In genomic region chr1:67735806-67736627, GRCh38 we compare ENCODE assay signal across 8 cellular contexts. TPM values are rescaled to one million over a fixed set of nuclear protein-coding genes. Genes with fewer than 3 reads are reported as not detected.
DNase-seq lines count a peak whose midpoint lies in the region; ATAC-seq, FAIRE-seq and TF ChIP-seq lines count a peak whose summit lies in the region.

No MANE protein-coding gene starts in this region.

- no peak for TF ChIP-seq CTCF in AG09309 (IDR thresholded peaks at IDR 0.05; ENCODE audit: control insufficient read depth, insufficient read depth, low read depth, low read length, missing control alignments)
- no peak for TF ChIP-seq CTCF in foreskin keratinocyte (conservative IDR thresholded peaks at IDR 0.05)
- no peak for TF ChIP-seq CTCF in pancreas (IDR thresholded peaks at IDR 0.05)

- DNase-seq in AG09309 (ENCODE audit: low read depth) = peak; percentile 82
- peak; percentile 30 for DNase-seq in NCI-H748 treated with DMSO at 0.1 percent for 48 hours (lab: John Stamatoyannopoulos, UW)
- peak; percentile 24 for DNase-seq in activated T-helper 2 cell treated with anti-CD3 and anti-CD28 coated beads, Interferon-gamma antibody, Interleukin-2, Interleukin-4, amounts not matched to agents 10 μg/mL and 5 μg/mL and 100 μg/mL, durations not matched to agents 14 hours and 24 hours and 36 hours (ENCODE audit: low spot score)
- DNase-seq in foreskin keratinocyte = peak; percentile 70 to 82
- peak in 4 of 6 donors; percentile 30 to 51 (median 44) for DNase-seq in pancreas
- no peak for DNase-seq in HuH-7 (ENCODE audit: low spot score)

- peak overlapping the region; percentile 55 for H3K4me3 Mint-ChIP-seq in activated T-helper 2 cell treated with anti-CD3 and anti-CD28 coated beads, Interferon-gamma antibody, Interleukin-2, Interleukin-4, amounts not matched to agents 10 μg/mL and 5 μg/mL and 100 μg/mL, durations not matched to agents 14 hours and 24 hours and 36 hours (ENCODE audit: low read depth)

- H3K27me3 ChIP-seq in foreskin keratinocyte (no peaks in the 10 kb centered on the region), pancreas (no peaks in the 10 kb centered on the region)

- intact Hi-C loops in activated T-helper 2 cell treated with anti-CD3 and anti-CD28 coated beads, Interferon-gamma antibody, Interleukin-2, Interleukin-4, amounts not matched to agents 10 μg/mL and 5 μg/mL and 100 μg/mL, durations not matched to agents 14 hours and 24 hours and 36 hours (cut with micrococcal nuclease) = no loop called here
- intact Hi-C loops in pancreas (cut with DNase I) = no loop called here

- FAIRE-seq in pancreas (lab: Jason Lieb, UNC) = no peak

- no peaks in the 10 kb centered on the region for H3K9me3 ChIP-seq in pancreas

- peaks cover 17% of the 10 kb centered on the region for H3K4me1 Mint-ChIP-seq in activated T-helper 2 cell treated with anti-CD3 and anti-CD28 coated beads, Interferon-gamma antibody, Interleukin-2, Interleukin-4, amounts not matched to agents 10 μg/mL and 5 μg/mL and 100 μg/mL, durations not matched to agents 14 hours and 24 hours and 36 hours (ENCODE audit: low read depth)

- H3K36me3 Mint-ChIP-seq in activated T-helper 2 cell treated with anti-CD3 and anti-CD28 coated beads, Interferon-gamma antibody, Interleukin-2, Interleukin-4, amounts not matched to agents 10 μg/mL and 5 μg/mL and 100 μg/mL, durations not matched to agents 14 hours and 24 hours and 36 hours (ENCODE audit: low read depth) = no peaks in the 10 kb centered on the region

- H3K9me3 Mint-ChIP-seq in activated T-helper 2 cell treated with anti-CD3 and anti-CD28 coated beads, Interferon-gamma antibody, Interleukin-2, Interleukin-4, amounts not matched to agents 10 μg/mL and 5 μg/mL and 100 μg/mL, durations not matched to agents 14 hours and 24 hours and 36 hours = no peaks in the 10 kb centered on the region

- H3K4me3 ChIP-seq in AG09309 (ENCODE audit: control insufficient read depth, low read depth, low read length) = 0 out of 2 replicates have a peak overlapping the region, but pooled peaks have one; percentile 0
- H3K4me3 ChIP-seq in pancreas = no peak overlapping the region

- no peaks in the 10 kb centered on the region for H3K27me3 Mint-ChIP-seq in activated T-helper 2 cell treated with anti-CD3 and anti-CD28 coated beads, Interferon-gamma antibody, Interleukin-2, Interleukin-4, amounts not matched to agents 10 μg/mL and 5 μg/mL and 100 μg/mL, durations not matched to agents 14 hours and 24 hours and 36 hours (ENCODE audit: low read depth)

- H3K27ac Mint-ChIP-seq in activated T-helper 2 cell treated with anti-CD3 and anti-CD28 coated beads, Interferon-gamma antibody, Interleukin-2, Interleukin-4, amounts not matched to agents 10 μg/mL and 5 μg/mL and 100 μg/mL, durations not matched to agents 14 hours and 24 hours and 36 hours = peak overlapping the region; percentile 68

- H3K4me1 ChIP-seq in foreskin keratinocyte (peaks cover 34% of the 10 kb centered on the region), pancreas (peaks cover 3 to 11% (median 10%) of the 10 kb centered on the region in 3 donors)

- ATAC-seq in GM18873 (IDR thresholded peaks at IDR 0.05; ENCODE audit: low FRiP score, unreplicated experiment) (peak; percentile 94), HG03064 (IDR thresholded peaks at IDR 0.05; ENCODE audit: low read depth, unreplicated experiment) (peak; percentile 93), foreskin keratinocyte (peak; percentile 94), pancreas (peak; percentile 65 to 85 (median 78))

- H3K36me3 ChIP-seq in pancreas = no peaks in the 10 kb centered on the region

- 44 to 50% methylated on average over 11 of the region's 11 CpGs for WGBS in pancreas, 2 donors

- H3K27ac ChIP-seq in foreskin keratinocyte = peak overlapping the region; percentile 62
- peak overlapping the region; percentile 2 to 66 (median 31) for H3K27ac ChIP-seq in pancreas

RNA-seq across cellular contexts. Expression of gene GADD45A, which starts 51.0 kb away (rescaled TPM):
- 30.3 and 33.5 TPM in 2 replicates for total RNA-seq in activated T-helper 2 cell treated with anti-CD3 and anti-CD28 coated beads, Interferon-gamma antibody, Interleukin-2, Interleukin-4, amounts not matched to agents 10 μg/mL and 5 μg/mL and 100 μg/mL, durations not matched to agents 14 hours and 24 hours and 36 hours
- total RNA-seq in foreskin keratinocyte (99.9 and 107 TPM in 2 replicates), pancreas (10 to 100 TPM in 5 of 6 donors, 1 to 10 TPM in 1; 7.9 to 16.9 (median 12.7) TPM)
- polyA plus RNA-seq in foreskin keratinocyte (115 and 131 TPM in 2 replicates), pancreas (10 to 100 TPM; 16.1 to 17.3 TPM)
